In the genomic region with DNA sequence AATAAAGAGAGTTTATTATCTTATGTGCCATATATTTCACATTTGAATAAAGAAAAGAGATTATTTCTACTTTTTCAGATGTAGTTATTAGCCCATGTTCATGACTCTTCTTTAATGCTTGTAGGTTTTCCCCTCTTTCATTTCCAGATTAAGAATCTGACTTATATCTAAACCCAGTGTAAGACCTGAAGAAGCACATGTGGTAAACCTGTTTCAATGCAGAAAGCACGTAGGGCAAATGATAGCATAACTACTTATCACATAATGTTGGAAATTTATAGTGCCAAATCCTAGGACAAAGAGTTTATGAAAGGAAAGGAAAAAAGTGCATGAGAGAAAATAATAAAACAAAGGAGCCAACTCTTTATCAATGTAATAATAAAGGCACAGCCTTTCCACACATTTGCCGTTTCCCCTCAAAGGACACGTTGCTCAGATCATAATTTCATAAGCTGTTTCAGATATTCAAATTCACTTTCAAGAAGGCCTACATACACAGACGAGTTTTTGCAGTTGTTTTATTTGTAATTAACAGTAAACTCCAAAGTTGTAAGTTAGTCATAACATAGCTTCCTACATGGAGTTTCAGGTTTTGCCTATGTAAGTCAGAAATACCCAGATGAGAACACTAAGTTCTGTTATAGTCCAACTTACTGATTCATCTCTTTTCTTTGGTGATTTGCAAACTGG, we compare ENCODE assay signal across 11 cellular contexts.
A peak's percentile ranks its signal among the peaks of the same experiment; 100 is the strongest.
DNase-seq lines count a peak whose midpoint lies in the region; ATAC-seq and TF ChIP-seq lines count a peak whose summit lies in the region.
"Had no signal": no experiment of that assay in that cellular context is flagged by ENCODE, and none has a peak within 500 bp of the region (broad histone marks: within the 10 kb centered on the region; RNA-seq: fewer than 3 reads in every experiment).

No MANE protein-coding gene starts in this region.

- H3K9me3 ChIP-seq in tibial artery: no peaks in the 10 kb centered on the region

- peaks cover 0 to 21% of the 10 kb centered on the region in 2 donors for H3K9me3 Mint-ChIP-seq in activated naive CD4-positive, alpha-beta T cell treated with anti-CD3 and anti-CD28 coated beads, Interleukin-2, amount 50 U/mL, for 72 hours
- no peaks in the 10 kb centered on the region for H3K9me3 Mint-ChIP-seq in activated naive CD4-positive, alpha-beta T cell treated with anti-CD3 and anti-CD28 coated beads, Interleukin-2, amount 10 ng/mL, durations not matched to agents 7 days and 5 days

- ATAC-seq in activated naive CD4-positive, alpha-beta T cell treated with anti-CD3 and anti-CD28 coated beads, Interleukin-2, amount 50 U/mL, for 72 hours: peak; percentile 93 to 95
- ATAC-seq in GM21723 (IDR thresholded peaks at IDR 0.05; ENCODE audit: unreplicated experiment): peak; percentile 95
- ATAC-seq in HG03342 (IDR thresholded peaks at IDR 0.05; ENCODE audit: unreplicated experiment): peak; percentile 89
- no peak for ATAC-seq in left lobe of liver

- no peak for TF ChIP-seq POLR2A in lower leg skin (IDR thresholded peaks at IDR 0.05)

- no peaks in the 10 kb centered on the region for H3K27me3 Mint-ChIP-seq in activated naive CD4-positive, alpha-beta T cell treated with anti-CD3 and anti-CD28 coated beads, Interleukin-2, amount 10 ng/mL, durations not matched to agents 7 days and 5 days

- CTCF ChIA-PET in activated naive CD4-positive, alpha-beta T cell treated with anti-CD3 and anti-CD28 coated beads, Interleukin-2, amount 10 ng/mL, durations not matched to agents 7 days and 5 days (lab: Charles Lee): interaction anchor here (1.3 kb wide), 1 partner anchor 32 kb away, joined by 4 read pairs; no protein-coding TSS in a partner anchor

- no peaks in the 10 kb centered on the region for H3K4me1 ChIP-seq in tibial artery

- 80 to 82% methylated on average over 4 of the region's 4 CpGs for WGBS in lower leg skin, 2 donors

- no peaks in the 10 kb centered on the region for H3K27me3 ChIP-seq in tibial artery

- H3K4me3 ChIP-seq in lower leg skin (ENCODE audit: low read depth, poor library complexity, severe bottlenecking): no peak overlapping the region
- no peak overlapping the region for H3K4me3 ChIP-seq in tibial artery

- intact Hi-C loops in lower leg skin (cut with DNase I; ENCODE audit: low total_unique reads): no loop called here
- intact Hi-C loops in tibial artery (cut with DNase I; ENCODE audit: low total_unique reads): no loop called here

- H3K4me3 Mint-ChIP-seq in activated naive CD4-positive, alpha-beta T cell treated with anti-CD3 and anti-CD28 coated beads, Interleukin-2, amount 10 ng/mL, durations not matched to agents 7 days and 5 days: no peak overlapping the region

- TF ChIP-seq CTCF in lower leg skin (IDR thresholded peaks at IDR 0.05) (no peak), tibial artery (IDR thresholded peaks at IDR 0.05) (no peak)

- peak overlapping the region; percentile 8 to 89 for H3K27ac Mint-ChIP-seq in activated naive CD4-positive, alpha-beta T cell treated with anti-CD3 and anti-CD28 coated beads, Interleukin-2, amount 50 U/mL, for 72 hours
- no peak overlapping the region for H3K27ac Mint-ChIP-seq in activated naive CD4-positive, alpha-beta T cell treated with anti-CD3 and anti-CD28 coated beads, Interleukin-2, amount 10 ng/mL, durations not matched to agents 7 days and 5 days

- H3K27ac ChIP-seq in tibial artery: no peak overlapping the region
- H3K27ac ChIP-seq: KMS-11 had no signal

- peaks cover 0 to 45% of the 10 kb centered on the region in 2 donors for H3K36me3 Mint-ChIP-seq in activated naive CD4-positive, alpha-beta T cell treated with anti-CD3 and anti-CD28 coated beads, Interleukin-2, amount 50 U/mL, for 72 hours
- no peaks in the 10 kb centered on the region for H3K36me3 Mint-ChIP-seq in activated naive CD4-positive, alpha-beta T cell treated with anti-CD3 and anti-CD28 coated beads, Interleukin-2, amount 10 ng/mL, durations not matched to agents 7 days and 5 days

- no peak for DNase-seq in activated naive CD4-positive, alpha-beta T cell treated with anti-CD3 and anti-CD28 coated beads, Interleukin-2, amount 50 U/mL, for 72 hours (ENCODE audit: low spot score in 2 of 2)
- DNase-seq in activated naive CD4-positive, alpha-beta T cell treated with anti-CD3 and anti-CD28 coated beads, Interleukin-2, amount 10 ng/mL, durations not matched to agents 7 days and 5 days: no peak
- DNase-seq in SKM-1 (lab: John Stamatoyannopoulos, UW; ENCODE audit: unreplicated experiment) (no peak), left lobe of liver (ENCODE audit: low spot score) (no peak), lower leg skin (ENCODE audit: low spot score in 2 of 2) (no peak), tibial artery (no peak)
- DNase-seq: AML-193, SW 1271 had no signal

- H3K36me3 ChIP-seq in tibial artery: no peaks in the 10 kb centered on the region

- H3K4me1 Mint-ChIP-seq in activated naive CD4-positive, alpha-beta T cell treated with anti-CD3 and anti-CD28 coated beads, Interleukin-2, amount 10 ng/mL, durations not matched to agents 7 days and 5 days: peaks cover 10% of the 10 kb centered on the region
